ENCODE assay signal across 11 cellular contexts in genomic region chr1:191993549-191993948, GRCh38.
DNase-seq lines count a peak whose midpoint lies in the region; ATAC-seq and TF ChIP-seq lines count a peak whose summit lies in the region.
"Had no signal": no experiment of that assay in that cellular context is flagged by ENCODE, and none has a peak within 500 bp of the region (broad histone marks: within the 10 kb centered on the region; RNA-seq: fewer than 3 reads in every experiment).

No MANE protein-coding gene starts in this region.

- H4K20me1 ChIP-seq in H9 (ENCODE audit: control insufficient read depth, insufficient read depth, insufficient read length) (no peaks in the 10 kb centered on the region), neural progenitor cell (ENCODE audit: low read depth) (no peaks in the 10 kb centered on the region)

- H3K79me1 ChIP-seq in H9 (ENCODE audit: insufficient read depth, low read depth, low read length, poor library complexity, severe bottlenecking): no peaks in the 10 kb centered on the region

- H2AK5ac ChIP-seq in H9 (ENCODE audit: insufficient read length, low read length): no peak overlapping the region

- no peak for ATAC-seq in GM18873 (IDR thresholded peaks at IDR 0.05; ENCODE audit: low FRiP score, unreplicated experiment)

- H3K9me3 ChIP-seq in H9 (ENCODE audit: control insufficient read depth, low read depth, low read length) (no peaks in the 10 kb centered on the region), neural progenitor cell (ENCODE audit: low read depth) (no peaks in the 10 kb centered on the region)

- H3K36me3 Mint-ChIP-seq in H9 (ENCODE audit: insufficient read depth in 1 of 3, low read depth in 3 of 3) (no peaks in the 10 kb centered on the region), neural progenitor cell (no peaks in the 10 kb centered on the region)
- no peaks in the 10 kb centered on the region for H3K36me3 Mint-ChIP-seq in activated T-helper 2 cell treated with anti-CD3 and anti-CD28 coated beads, Interferon-gamma antibody, Interleukin-2, Interleukin-4, amounts not matched to agents 10 μg/mL and 5 μg/mL and 100 μg/mL, durations not matched to agents 14 hours and 24 hours and 36 hours (ENCODE audit: low read depth)
- H3K36me3 Mint-ChIP-seq: activated naive CD4-positive, alpha-beta T cell treated with anti-CD3 and anti-CD28 coated beads, Interleukin-2, amount 10 ng/mL, durations not matched to agents 7 days and 5 days had no signal

- H2BK15ac ChIP-seq in H9 (ENCODE audit: low read depth, low read length): no peak overlapping the region

- H2BK5ac ChIP-seq in H9 (ENCODE audit: insufficient read length, low read length): no peak overlapping the region

- no peak for DNase-seq in H9
- peak; percentile 31 to 61 for DNase-seq in NCI-H446 (lab: John Stamatoyannopoulos, UW)
- peak; percentile 11 to 74 for DNase-seq in T47D (ENCODE audit: low read depth in 1 of 2, low spot score in 1 of 2)
- peak; percentile 31 for DNase-seq in neural progenitor cell (ENCODE audit: low spot score)
- DNase-seq in stimulated activated naive CD4-positive, alpha-beta T cell (lab: John Stamatoyannopoulos, UW): no peak
- DNase-seq in activated T-helper 2 cell treated with anti-CD3 and anti-CD28 coated beads, Interferon-gamma antibody, Interleukin-2, Interleukin-4, amounts not matched to agents 10 μg/mL and 5 μg/mL and 100 μg/mL, durations not matched to agents 14 hours and 24 hours and 36 hours (ENCODE audit: low spot score): no peak
- DNase-seq: activated naive CD4-positive, alpha-beta T cell treated with anti-CD3 and anti-CD28 coated beads, Interleukin-2, amount 10 ng/mL, durations not matched to agents 7 days and 5 days; posterior cingulate gyrus; SW 1271 had no signal

- no peak overlapping the region; a peak in 1 of 7 replicates for H3K27ac Mint-ChIP-seq in H9
- no peak overlapping the region for H3K27ac Mint-ChIP-seq in neural progenitor cell
- no peak overlapping the region for H3K27ac Mint-ChIP-seq in activated T-helper 2 cell treated with anti-CD3 and anti-CD28 coated beads, Interferon-gamma antibody, Interleukin-2, Interleukin-4, amounts not matched to agents 10 μg/mL and 5 μg/mL and 100 μg/mL, durations not matched to agents 14 hours and 24 hours and 36 hours
- H3K27ac Mint-ChIP-seq: activated naive CD4-positive, alpha-beta T cell treated with anti-CD3 and anti-CD28 coated beads, Interleukin-2, amount 10 ng/mL, durations not matched to agents 7 days and 5 days had no signal

- H4K5ac ChIP-seq in H9 (ENCODE audit: insufficient read length, low read depth, low read length): no peak overlapping the region

- intact Hi-C loops in activated T-helper 2 cell treated with anti-CD3 and anti-CD28 coated beads, Interferon-gamma antibody, Interleukin-2, Interleukin-4, amounts not matched to agents 10 μg/mL and 5 μg/mL and 100 μg/mL, durations not matched to agents 14 hours and 24 hours and 36 hours (cut with micrococcal nuclease): no loop called here

- H3K9ac ChIP-seq in H9 (ENCODE audit: extremely low read depth, insufficient read length, low read length) (no peak overlapping the region), neural progenitor cell (no peak overlapping the region)
- H3K9ac ChIP-seq: KMS-11 had no signal

- no peak overlapping the region for H3K56ac ChIP-seq in H9 (ENCODE audit: insufficient read length, low read depth, low read length)

- H2AFZ ChIP-seq in H9 (ENCODE audit: low read length) (peak overlapping the region; percentile 71), neural progenitor cell (replicated peaks) (peak overlapping the region; percentile 15)

- no peaks in the 10 kb centered on the region for H3K23me2 ChIP-seq in H9 (ENCODE audit: insufficient read length, low read depth, low read length, poor library complexity, severe bottlenecking)

- no peak overlapping the region for H3K27ac ChIP-seq in H9 (ENCODE audit: insufficient read length, low read depth, low read length)
- H3K27ac ChIP-seq in neural progenitor cell: no peak overlapping the region
- H3K27ac ChIP-seq: KMS-11 had no signal

- H3K4me1 ChIP-seq in H9 (ENCODE audit: insufficient read depth, low read length) (no peaks in the 10 kb centered on the region), neural progenitor cell (no peaks in the 10 kb centered on the region)

- TF ChIP-seq CTCF in H9 (conservative IDR thresholded peaks at IDR 0.05): peak; percentile 62
- peak; percentile 49 for TF ChIP-seq CTCF in neural progenitor cell (IDR thresholded peaks at IDR 0.05)

- H3K4me1 Mint-ChIP-seq in H9 (no peaks in the 10 kb centered on the region), neural progenitor cell (no peaks in the 10 kb centered on the region)
- H3K4me1 Mint-ChIP-seq in activated T-helper 2 cell treated with anti-CD3 and anti-CD28 coated beads, Interferon-gamma antibody, Interleukin-2, Interleukin-4, amounts not matched to agents 10 μg/mL and 5 μg/mL and 100 μg/mL, durations not matched to agents 14 hours and 24 hours and 36 hours (ENCODE audit: low read depth): no peaks in the 10 kb centered on the region
- H3K4me1 Mint-ChIP-seq: activated naive CD4-positive, alpha-beta T cell treated with anti-CD3 and anti-CD28 coated beads, Interleukin-2, amount 10 ng/mL, durations not matched to agents 7 days and 5 days had no signal

- no peak overlapping the region for H3K4me3 ChIP-seq in neural progenitor cell

- H4K91ac ChIP-seq in H9 (ENCODE audit: insufficient read length, low read depth, low read length): no peak overlapping the region

- H3K36me3 ChIP-seq in neural progenitor cell: no peaks in the 10 kb centered on the region

- H2BK20ac ChIP-seq in H9 (ENCODE audit: low read depth, low read length, poor library complexity, severe bottlenecking): no peak overlapping the region

- H3T11ph ChIP-seq in H9 (ENCODE audit: low read length): no peak overlapping the region

- H3K4me2 ChIP-seq in H9 (ENCODE audit: insufficient read depth, insufficient read length, low read length) (no peak overlapping the region), neural progenitor cell (no peak overlapping the region)
- H3K4me2 ChIP-seq: KMS-11 had no signal

- H3K27me3 Mint-ChIP-seq in H9 (ENCODE audit: low read depth) (no peaks in the 10 kb centered on the region), neural progenitor cell (ENCODE audit: insufficient read depth, low read depth) (no peaks in the 10 kb centered on the region)
- H3K27me3 Mint-ChIP-seq in activated T-helper 2 cell treated with anti-CD3 and anti-CD28 coated beads, Interferon-gamma antibody, Interleukin-2, Interleukin-4, amounts not matched to agents 10 μg/mL and 5 μg/mL and 100 μg/mL, durations not matched to agents 14 hours and 24 hours and 36 hours (ENCODE audit: low read depth): no peaks in the 10 kb centered on the region
- H3K27me3 Mint-ChIP-seq: activated naive CD4-positive, alpha-beta T cell treated with anti-CD3 and anti-CD28 coated beads, Interleukin-2, amount 10 ng/mL, durations not matched to agents 7 days and 5 days had no signal

- H3K18ac ChIP-seq in H9 (ENCODE audit: insufficient read length, low read depth, low read length): no peak overlapping the region

- no peak overlapping the region for H3K23ac ChIP-seq in H9 (ENCODE audit: insufficient read length, low read depth, low read length)

- H4K8ac ChIP-seq in H9 (replicated peaks; ENCODE audit: insufficient read length, low read depth, low read length): no peak overlapping the region

- in situ Hi-C loops in T47D (cut with HindIII; ENCODE audit: low pct_unique_long_range_greater_than_20kb, low sequenced_read_pairs): no loop called here

- no peak overlapping the region for H3K14ac ChIP-seq in H9 (ENCODE audit: insufficient read depth, low read length)

- WGBS in H9 (ENCODE audit: extremely low coverage, insufficient read length, low lambda C conversion rate): no CpG with 5 or more reads among the region's 2 CpGs

- no peak overlapping the region for H2BK12ac ChIP-seq in H9 (ENCODE audit: insufficient read length, low read depth, low read length)

- H3K27me3 ChIP-seq in H9 (ENCODE audit: insufficient read depth, low read length): no peaks in the 10 kb centered on the region
- H3K27me3 ChIP-seq in neural progenitor cell: no peaks in the 10 kb centered on the region

- no peak overlapping the region for H3K4ac ChIP-seq in H9 (ENCODE audit: low read depth, low read length)

- no peaks in the 10 kb centered on the region for H3K9me3 Mint-ChIP-seq in H9
- H3K9me3 Mint-ChIP-seq in neural progenitor cell: no peaks in the 10 kb centered on the region
- no peaks in the 10 kb centered on the region for H3K9me3 Mint-ChIP-seq in activated T-helper 2 cell treated with anti-CD3 and anti-CD28 coated beads, Interferon-gamma antibody, Interleukin-2, Interleukin-4, amounts not matched to agents 10 μg/mL and 5 μg/mL and 100 μg/mL, durations not matched to agents 14 hours and 24 hours and 36 hours

- no peak overlapping the region for H3K4me3 Mint-ChIP-seq in H9
- no peak overlapping the region for H3K4me3 Mint-ChIP-seq in neural progenitor cell
- H3K4me3 Mint-ChIP-seq in activated T-helper 2 cell treated with anti-CD3 and anti-CD28 coated beads, Interferon-gamma antibody, Interleukin-2, Interleukin-4, amounts not matched to agents 10 μg/mL and 5 μg/mL and 100 μg/mL, durations not matched to agents 14 hours and 24 hours and 36 hours (ENCODE audit: low read depth): no peak overlapping the region
- H3K4me3 Mint-ChIP-seq: activated naive CD4-positive, alpha-beta T cell treated with anti-CD3 and anti-CD28 coated beads, Interleukin-2, amount 10 ng/mL, durations not matched to agents 7 days and 5 days had no signal

- H2BK120ac ChIP-seq in H9 (ENCODE audit: low read depth, low read length, poor library complexity, severe bottlenecking): no peak overlapping the region

- H3F3A ChIP-seq in neural progenitor cell (ENCODE audit: low read depth): no peaks in the 10 kb centered on the region

- H3K79me2 ChIP-seq in H9 (ENCODE audit: insufficient read depth, low read length) (no peaks in the 10 kb centered on the region), neural progenitor cell (ENCODE audit: low read depth) (no peaks in the 10 kb centered on the region)

Comparison
In these comparisons a context has a peak if more than half of its experiments do, and no peak if none do; other contexts are left out.
1. DNase-seq: peak in NCI-H446 (2 of 2), T47D (2 of 2) and neural progenitor cell (single experiment); none in H9 (single experiment), stimulated activated naive CD4-positive, alpha-beta T cell (0 of 6) and activated T-helper 2 cell treated with anti-CD3 and anti-CD28 coated beads, Interferon-gamma antibody, Interleukin-2, Interleukin-4, amounts not matched to agents 10 μg/mL and 5 μg/mL and 100 μg/mL, durations not matched to agents 14 hours and 24 hours and 36 hours (single experiment).